ENCODE assay signal across 23 cellular contexts in the genomic region with DNA sequence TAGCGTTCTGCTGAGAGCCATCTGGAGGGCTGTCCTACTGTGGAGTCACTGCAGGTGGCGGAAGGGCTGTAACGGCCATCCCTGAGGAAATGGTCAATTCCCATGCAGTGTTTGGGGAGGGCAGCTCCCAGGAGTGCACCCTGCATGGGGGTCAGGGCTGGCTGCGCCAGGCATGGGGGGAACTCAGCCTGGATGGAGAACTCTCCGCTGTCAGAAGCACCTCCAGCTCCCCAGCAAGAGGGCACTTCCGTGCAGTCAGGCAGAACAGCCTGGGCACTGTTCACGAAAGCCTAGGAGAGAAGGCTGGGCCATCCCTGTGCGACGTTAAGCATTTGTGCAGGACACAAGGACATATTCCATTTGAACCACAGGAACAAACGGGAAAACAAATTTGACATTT.
DNase-seq lines count a peak whose midpoint lies in the region; ATAC-seq, FAIRE-seq and TF ChIP-seq lines count a peak whose summit lies in the region.
"Had no signal": no experiment of that assay in that cellular context is flagged by ENCODE, and none has a peak within 500 bp of the region (broad histone marks: within the 10 kb centered on the region; RNA-seq: fewer than 3 reads in every experiment).

No MANE protein-coding gene starts in this region.

- intact Hi-C loops in lower lobe of right lung (cut with DNase I) = no loop called here

- H4K5ac ChIP-seq in H9 (ENCODE audit: insufficient read length, low read depth, low read length) = no peak overlapping the region

- no peaks in the 10 kb centered on the region for H3K23me2 ChIP-seq in H9 (ENCODE audit: insufficient read length, low read depth, low read length, poor library complexity, severe bottlenecking)

- no peak overlapping the region for H3K4me2 ChIP-seq in H9 (ENCODE audit: insufficient read depth, insufficient read length, low read length)

- H3T11ph ChIP-seq in H9 (ENCODE audit: low read length) = no peak overlapping the region

- H2BK15ac ChIP-seq in H9 (ENCODE audit: low read depth, low read length) = no peak overlapping the region

- H3K9me3 ChIP-seq in H9 (ENCODE audit: control insufficient read depth, low read depth, low read length) (no peaks in the 10 kb centered on the region), lower lobe of right lung (no peaks in the 10 kb centered on the region)
- H3K9me3 ChIP-seq: esophagus squamous epithelium, HAP-1, suprapubic skin had no signal

- H4K8ac ChIP-seq in H9 (replicated peaks; ENCODE audit: insufficient read length, low read depth, low read length) = no peak overlapping the region

- no peak overlapping the region for H3K4ac ChIP-seq in H9 (ENCODE audit: low read depth, low read length)

- peak overlapping the region; percentile 15 to 73 (median 72); a peak in 3 of 7 replicates for H3K27ac Mint-ChIP-seq in H9

- no peak overlapping the region for H3K4me3 Mint-ChIP-seq in H9
- H3K4me3 Mint-ChIP-seq: CD14-positive monocyte had no signal

- no peak for FAIRE-seq in GM12891 (lab: Jason Lieb, UNC)
- FAIRE-seq: colon, D721Med, frontal cortex, HepG2, RCC 7860 had no signal

- no peak overlapping the region for H4K91ac ChIP-seq in H9 (ENCODE audit: insufficient read length, low read depth, low read length)

- no peak overlapping the region for H2BK20ac ChIP-seq in H9 (ENCODE audit: low read depth, low read length, poor library complexity, severe bottlenecking)

- no peaks in the 10 kb centered on the region for H3K79me2 ChIP-seq in H9 (ENCODE audit: insufficient read depth, low read length)

- DNase-seq in H9 (no peak), caudate nucleus (lab: John Stamatoyannopoulos, UW) (peak in 1 of 61 donors; percentile 34), mesenteric fat pad (ENCODE audit: low spot score) (peak; percentile 73), GM12891 (ENCODE audit: insufficient read length, low spot score) (no peak), lower lobe of right lung (no peak), T-helper 1 cell (no peak)
- DNase-seq: esophagus squamous epithelium, hippocampal formation, NCI-H1048, NCI-H187, NCI-H526 treated with DMSO at 0.1 percent for 48 hours, T-helper 2 cell had no signal

- H4K20me1 ChIP-seq in H9 (ENCODE audit: control insufficient read depth, insufficient read depth, insufficient read length) = no peaks in the 10 kb centered on the region

- H3K4me1 Mint-ChIP-seq in H9 = no peaks in the 10 kb centered on the region

- no peak overlapping the region for H2BK120ac ChIP-seq in H9 (ENCODE audit: low read depth, low read length, poor library complexity, severe bottlenecking)

- no peak for TF ChIP-seq POLR2A in GM12891 (IDR thresholded peaks at IDR 0.05; ENCODE audit: low read depth, low read length)

- H3K4me1 ChIP-seq in H9 (ENCODE audit: insufficient read depth, low read length) = no peaks in the 10 kb centered on the region
- H3K4me1 ChIP-seq in lower lobe of right lung = no peaks in the 10 kb centered on the region
- H3K4me1 ChIP-seq: HAP-1 had no signal

- no peaks in the 10 kb centered on the region for H3K27me3 Mint-ChIP-seq in H9 (ENCODE audit: low read depth)

- no peak overlapping the region for H3K14ac ChIP-seq in H9 (ENCODE audit: insufficient read depth, low read length)

- no peak overlapping the region for H2BK5ac ChIP-seq in H9 (ENCODE audit: insufficient read length, low read length)

- no peak overlapping the region for H3K9ac ChIP-seq in H9 (ENCODE audit: extremely low read depth, insufficient read length, low read length)

- no peak overlapping the region for H2BK12ac ChIP-seq in H9 (ENCODE audit: insufficient read length, low read depth, low read length)

- H3K56ac ChIP-seq in H9 (ENCODE audit: insufficient read length, low read depth, low read length) = no peak overlapping the region

- TF ChIP-seq CTCF in H9 (conservative IDR thresholded peaks at IDR 0.05) = no peak
- no peak for TF ChIP-seq CTCF in lower lobe of right lung (IDR thresholded peaks at IDR 0.05)

- H3K79me1 ChIP-seq in H9 (ENCODE audit: insufficient read depth, low read depth, low read length, poor library complexity, severe bottlenecking) = peaks cover 2% of the 10 kb centered on the region

- no peak overlapping the region for H3K4me3 ChIP-seq in lower lobe of right lung
- H3K4me3 ChIP-seq: esophagus squamous epithelium, HAP-1, suprapubic skin had no signal

- no peaks in the 10 kb centered on the region; a peak in 1 of 5 replicates for H3K9me3 Mint-ChIP-seq in H9
- H3K9me3 Mint-ChIP-seq: activated naive CD4-positive, alpha-beta T cell treated with anti-CD3 and anti-CD28 coated beads, Interleukin-2, amount 50 U/mL, for 72 hours had no signal

- peaks cover 85% of the 10 kb centered on the region for H3K36me3 ChIP-seq in lower lobe of right lung
- H3K36me3 ChIP-seq: HAP-1 had no signal

- no peak overlapping the region for H2AFZ ChIP-seq in H9 (ENCODE audit: low read length)

- H3K36me3 Mint-ChIP-seq in H9 (ENCODE audit: insufficient read depth in 1 of 3, low read depth in 3 of 3) = peaks cover 69 to 94% (median 91%) of the 10 kb centered on the region in 3 experiments

- no peak overlapping the region for H2AK5ac ChIP-seq in H9 (ENCODE audit: insufficient read length, low read length)

- no peaks in the 10 kb centered on the region for H3K27me3 ChIP-seq in H9 (ENCODE audit: insufficient read depth, low read length)
- H3K27me3 ChIP-seq in lower lobe of right lung (ENCODE audit: low read depth) = no peaks in the 10 kb centered on the region
- H3K27me3 ChIP-seq: esophagus squamous epithelium, suprapubic skin had no signal

- ATAC-seq in lower lobe of right lung = no peak
- ATAC-seq: activated naive CD4-positive, alpha-beta T cell treated with anti-CD3 and anti-CD28 coated beads, Interleukin-2, amount 50 U/mL, for 72 hours; HepG2 had no signal

- no peak overlapping the region for H3K23ac ChIP-seq in H9 (ENCODE audit: insufficient read length, low read depth, low read length)

- WGBS in H9 (ENCODE audit: extremely low coverage, insufficient read length, low lambda C conversion rate) = no CpG with 5 or more reads among the region's 10 CpGs

- H3K18ac ChIP-seq in H9 (ENCODE audit: insufficient read length, low read depth, low read length) = no peak overlapping the region

- H3K27ac ChIP-seq in H9 (ENCODE audit: insufficient read length, low read depth, low read length) (no peak overlapping the region), caudate nucleus (ENCODE audit: low read depth, low read length) (peak overlapping the region; percentile 18), temporal lobe (ENCODE audit: low read depth, low read length) (peak overlapping the region; percentile 23), lower lobe of right lung (no peak overlapping the region)
- H3K27ac ChIP-seq: HL-60, suprapubic skin had no signal

TF ChIP-seq in GM12891, 5 proteins besides CTCF, POLR2A, EP300 and RAD21:
- TF ChIP-seq POLR2AphosphoS5 (IDR thresholded peaks at IDR 0.05; ENCODE audit: low read depth, low read length) (no peak), PAX5 (IDR thresholded peaks at IDR 0.05; ENCODE audit: insufficient read depth, low read length, severe bottlenecking) (no peak), TAF1 (IDR thresholded peaks at IDR 0.05; ENCODE audit: low read depth, low read length) (no peak), SPI1 (IDR thresholded peaks at IDR 0.05; ENCODE audit: low read depth, low read length) (no peak), POU2F2 (IDR thresholded peaks at IDR 0.05; ENCODE audit: low read depth, low read length) (no peak)

Comparison
In these comparisons a context has a peak if more than half of its experiments do, and no peak if none do; other contexts are left out.
1. H3K27ac ChIP-seq: peak in caudate nucleus (single experiment) and temporal lobe (single experiment); none in H9 (single experiment) and lower lobe of right lung (single experiment).